ENCODE assay signal across 19 cellular contexts in the genomic region with DNA sequence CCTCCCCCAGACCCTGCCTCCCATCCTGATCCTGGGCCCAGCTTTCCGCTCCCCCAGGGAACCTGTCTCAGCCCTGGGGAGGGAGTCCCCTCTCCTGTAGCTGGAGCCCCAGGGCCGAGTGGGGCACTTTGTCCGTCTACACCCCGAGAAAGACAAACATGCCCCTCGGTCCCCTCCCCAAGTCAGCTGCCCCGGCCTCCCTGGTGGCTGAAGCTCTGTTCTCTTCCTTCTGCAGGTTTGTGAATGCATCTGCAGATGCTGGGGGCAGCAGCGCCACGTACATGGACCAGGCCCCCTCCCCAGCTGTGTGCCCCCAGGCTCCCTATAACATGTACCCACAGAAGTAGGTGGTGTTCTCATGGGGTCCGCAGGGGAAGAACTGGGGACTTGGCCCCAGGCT. TPM values are rescaled to one million over a fixed set of nuclear protein-coding genes. Genes with fewer than 3 reads are reported as not detected.
DNase-seq lines count a peak whose midpoint lies in the region; ATAC-seq, FAIRE-seq and TF ChIP-seq lines count a peak whose summit lies in the region.
"Had no signal": no experiment of that assay in that cellular context is flagged by ENCODE, and none has a peak within 500 bp of the region (broad histone marks: within the 10 kb centered on the region; RNA-seq: fewer than 3 reads in every experiment).

No MANE protein-coding gene starts in this region.

- no peak for TF ChIP-seq RAD21 in A549 (conservative IDR thresholded peaks at IDR 0.05 in 1 of 2, IDR thresholded peaks at IDR 0.05 in 1 of 2)

- no peaks in the 10 kb centered on the region for H3K36me3 ChIP-seq in Caco-2 (ENCODE audit: control insufficient read depth, insufficient read depth, low read length)

- H3K4me3 ChIP-seq in A549 (no peak overlapping the region), Caco-2 (ENCODE audit: low read depth, low read length) (no peak overlapping the region)
- H3K4me3 ChIP-seq: heart left ventricle had no signal

- WGBS in A549 (ENCODE audit: missing lambda C conversion rate): 88% methylated on average over 9 of the region's 9 CpGs

- peaks cover 42% of the 10 kb centered on the region for H3K36me3 Mint-ChIP-seq in Caco-2 (ENCODE audit: insufficient read depth, unreplicated experiment)
- H3K36me3 Mint-ChIP-seq in brain: no peaks in the 10 kb centered on the region
- H3K36me3 Mint-ChIP-seq in osteocyte (ENCODE audit: unreplicated experiment): peaks cover 39% of the 10 kb centered on the region

- no peaks in the 10 kb centered on the region for H3K27me3 ChIP-seq in Caco-2 (replicated peaks; ENCODE audit: control insufficient read depth, insufficient read depth, low read length)
- H3K27me3 ChIP-seq: heart left ventricle had no signal

- H3K27ac ChIP-seq in A549: no peak overlapping the region

- CTCF ChIA-PET in A549 (lab: Yijun Ruan, JAX): interaction anchor here (1.0 to 31.0 kb wide), 21 partner anchors 9 to 285 kb away, joined by 3 to 1360 read pairs (median 7); a partner anchor contains a TSS
- CTCF ChIA-PET in Caco-2 (lab: Charles Lee): interaction anchor here (0.8 to 1.2 kb wide), 2 partner anchors 17 to 218 kb away, joined by 3 to 4 read pairs; no protein-coding TSS in a partner anchor

- H3K4me1 ChIP-seq in A549 (peaks cover 13% of the 10 kb centered on the region), Caco-2 (peaks cover 16% of the 10 kb centered on the region)

- H3K27ac Mint-ChIP-seq in Caco-2 (ENCODE audit: unreplicated experiment) (peak overlapping the region; percentile 71), brain (peak overlapping the region in 3 of 5 experiments; percentile 41 to 99 (median 93)), osteocyte (ENCODE audit: unreplicated experiment) (peak overlapping the region; percentile 40)
- H3K27ac Mint-ChIP-seq: nephron progenitor cell had no signal

- H3K27me3 Mint-ChIP-seq in Caco-2 (ENCODE audit: insufficient read depth, unreplicated experiment): no peaks in the 10 kb centered on the region
- peaks cover 11% of the 10 kb centered on the region for H3K27me3 Mint-ChIP-seq in brain
- H3K27me3 Mint-ChIP-seq in osteocyte (ENCODE audit: unreplicated experiment): no peaks in the 10 kb centered on the region

- no peak for FAIRE-seq in A549 (lab: Jason Lieb, UNC)
- FAIRE-seq: D721Med had no signal

- no peak for TF ChIP-seq EP300 in A549 (IDR thresholded peaks at IDR 0.05)

- TF ChIP-seq POLR2A in A549 (IDR thresholded peaks at IDR 0.05; ENCODE audit: low read length): no peak

- TF ChIP-seq CTCF in A549 (IDR thresholded peaks at IDR 0.05): no peak
- no peak for TF ChIP-seq CTCF in Caco-2 (IDR thresholded peaks at IDR 0.05; ENCODE audit: insufficient read depth in 1 of 2, low read depth in 1 of 2, low read length in 1 of 2, severe bottlenecking in 1 of 2, unreplicated experiment in 1 of 2)
- TF ChIP-seq CTCF in brain (conservative IDR thresholded peaks at IDR 0.05): no peak
- no peak for TF ChIP-seq CTCF in osteocyte (IDR thresholded peaks at IDR 0.05)

- H3K4me3 Mint-ChIP-seq in Caco-2 (ENCODE audit: unreplicated experiment): no peak overlapping the region
- no peak overlapping the region for H3K4me3 Mint-ChIP-seq in brain
- no peak overlapping the region for H3K4me3 Mint-ChIP-seq in osteocyte (ENCODE audit: unreplicated experiment)
- H3K4me3 Mint-ChIP-seq: nephron progenitor cell had no signal

- H3K4me2 ChIP-seq in A549: no peak overlapping the region

- no peak for ATAC-seq in A549
- ATAC-seq: heart left ventricle had no signal

- POLR2A ChIA-PET in A549 (lab: Yijun Ruan, JAX): interaction anchor here (0.6 to 1.3 kb wide), 3 partner anchors 41 to 114 kb away, joined by 3 to 4 read pairs (median 4); a partner anchor contains a TSS
- POLR2A ChIA-PET in Caco-2 (lab: Charles Lee): interaction anchor here (0.6 kb wide), 1 partner anchor 212 kb away, joined by 3 read pairs; no protein-coding TSS in a partner anchor

- peaks cover 13% of the 10 kb centered on the region for H3K4me1 Mint-ChIP-seq in Caco-2 (ENCODE audit: low read depth, unreplicated experiment)
- peaks cover 43% of the 10 kb centered on the region for H3K4me1 Mint-ChIP-seq in brain
- H3K4me1 Mint-ChIP-seq in osteocyte (ENCODE audit: unreplicated experiment): peaks cover 10% of the 10 kb centered on the region

- H3K9me3 Mint-ChIP-seq in Caco-2 (ENCODE audit: unreplicated experiment) (no peaks in the 10 kb centered on the region), brain (peaks cover 0 to 2% (median 0%) of the 10 kb centered on the region in 5 experiments), osteocyte (ENCODE audit: unreplicated experiment) (no peaks in the 10 kb centered on the region)
- H3K9me3 Mint-ChIP-seq: nephron progenitor cell had no signal

- intact Hi-C loops in Caco-2 (cut with micrococcal nuclease; ENCODE audit: unreplicated experiment): no loop called here

- H3K9me3 ChIP-seq in A549: no peaks in the 10 kb centered on the region
- H3K9me3 ChIP-seq in Caco-2: no peaks in the 10 kb centered on the region
- H3K9me3 ChIP-seq: heart left ventricle had no signal

- no peak for DNase-seq in A549 (ENCODE audit: low read depth in 1 of 2, low spot score in 1 of 2)
- DNase-seq in Caco-2: no peak
- no peak for DNase-seq in osteocyte (ENCODE audit: extremely low spot score, unreplicated experiment)
- DNase-seq in NCI-H2107 (lab: John Stamatoyannopoulos, UW): no peak
- DNase-seq in NCI-H2081 (lab: John Stamatoyannopoulos, UW): no peak
- DNase-seq in kidney glomerular epithelial cell (lab: John Stamatoyannopoulos, UW): no peak
- DNase-seq: activated CD4-positive, CD25-positive, alpha-beta regulatory T cell; AML-193; heart left ventricle; mammary epithelial cell; MM.1S; NCI-H187 treated with DMSO at 0.1 percent for 48 hours; NCI-H510A treated with DMSO at 0.1 percent for 48 hours; nephron progenitor cell; retina; SIG-M5; stimulated activated CD4-positive, alpha-beta T cell treated with anti-CD3 and anti-CD28 coated beads, Interleukin-15, amount 100 ng/mL, for 24 hours had no signal

- BruUV-seq in Caco-2 (replicated peaks; lab: Mats Ljungman, UMichigan): no TSS peak

TF ChIP-seq in A549, 52 proteins besides CTCF, POLR2A, EP300 and RAD21:
- 0 out of 2 replicates have a peak, but pooled peaks have one; percentile 14 for TF ChIP-seq GATA3 (IDR thresholded peaks at IDR 0.05; ENCODE audit: borderline replicate concordance)
- no peak for TF ChIP-seq EHF (CRISPR knock-in tag; IDR thresholded peaks at IDR 0.05)
TF ChIP-seq in A549: peak in this region for 1.

RNA-seq across cellular contexts. Expression of a gene that starts 20.8 kb away (rescaled TPM):
- 2.2 and 3.1 TPM in 2 replicates for polyA plus RNA-seq in A549 (2011; rRNA removed)
- polyA plus RNA-seq in A549 (2012; cell fraction: cytosol; rRNA removed): 2.6 and 3.3 TPM in 2 replicates
- polyA plus RNA-seq in A549 (2012; cell fraction: nucleus; rRNA removed): 5.6 and 7.9 TPM in 2 replicates
- 3.9 to 4.4 TPM (median 4.0 TPM) in 3 replicates for polyA plus RNA-seq in A549 (2017; fragmentation: RNase III; extraction: RNeasy Plus Mini Kit Qiagen cat#74134 plus additional on column Dnase treatment)
- 2.9 and 4.3 TPM in 2 replicates for polyA minus RNA-seq in A549 (2011; rRNA and poly(A)+ RNA removed)
- total RNA-seq in Caco-2 (2022): 2.4 and 3.2 TPM in 2 replicates
- polyA plus RNA-seq in brain (ENCODE audit: insufficient read depth, low read depth, low replicate concordance): 8.5 TPM
- total RNA-seq in osteocyte: 45.5 and 47.7 TPM in 2 replicates

RNA-seq across cellular contexts. Expression of a gene that starts 33.0 kb away (rescaled TPM):
- 37.6 and 51.7 TPM in 2 replicates for polyA plus RNA-seq in A549 (2011; rRNA removed)
- 24.8 and 30.3 TPM in 2 replicates for polyA plus RNA-seq in A549 (2012; cell fraction: cytosol; rRNA removed)
- 66.8 and 69.5 TPM in 2 replicates for polyA plus RNA-seq in A549 (2012; cell fraction: nucleus; rRNA removed)
- 29.4 to 33.1 TPM (median 31.2 TPM) in 3 replicates for polyA plus RNA-seq in A549 (2017; fragmentation: RNase III; extraction: RNeasy Plus Mini Kit Qiagen cat#74134 plus additional on column Dnase treatment)
- polyA minus RNA-seq in A549 (2011; rRNA and poly(A)+ RNA removed): 41.5 and 41.7 TPM in 2 replicates
- total RNA-seq in Caco-2 (2022): 41.4 and 46.9 TPM in 2 replicates
- 27.0 TPM for polyA plus RNA-seq in brain (ENCODE audit: insufficient read depth, low read depth, low replicate concordance)
- total RNA-seq in osteocyte: 41.3 and 49.7 TPM in 2 replicates

Comparison
In these comparisons a context has a peak if more than half of its experiments do, and no peak if none do; other contexts are left out.
1. H3K27ac Mint-ChIP-seq: peak in every context shown above with its lines; median percentile 93 in brain; 71 in Caco-2; 40 in osteocyte.
2. RNA of a gene that starts 20.8 kb away (total RNA-seq): 45.5 to 47.7 TPM in osteocyte; 2.4 to 3.2 TPM in Caco-2; every median in the first group is over 10 times any median in the second.